ENCODE assay signal across 5 cellular contexts in the genomic region with DNA sequence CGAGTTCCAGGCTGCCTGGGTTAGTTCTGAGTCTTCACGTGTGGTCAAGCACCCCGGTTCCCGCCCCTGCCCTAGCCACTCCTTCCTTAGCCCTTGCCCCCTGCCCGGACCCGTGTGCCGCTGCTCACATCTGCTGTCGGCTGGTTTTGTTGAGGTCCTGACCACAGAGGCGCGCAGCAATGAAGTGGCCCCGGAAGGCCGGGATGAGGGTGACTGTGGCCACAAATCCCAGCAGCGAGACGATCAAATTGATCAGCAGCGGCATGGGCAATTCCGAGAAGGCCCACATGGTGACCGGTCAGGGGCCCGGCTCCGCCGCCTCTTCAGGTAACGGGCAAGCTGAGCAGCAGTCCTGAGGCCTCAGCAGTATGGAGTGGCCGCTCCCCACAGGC. TPM values are rescaled to one million over a fixed set of nuclear protein-coding genes. Genes with fewer than 3 reads are reported as not detected.
DNase-seq lines count a peak whose midpoint lies in the region; ATAC-seq and TF ChIP-seq lines count a peak whose summit lies in the region.

No MANE protein-coding gene starts in this region.

- peak; percentile 10 for TF ChIP-seq CTCF in retinal pigment epithelial cell (conservative IDR thresholded peaks at IDR 0.05; ENCODE audit: low read depth, low read length)

- H3K36me3 ChIP-seq in HUES64 (ENCODE audit: insufficient read depth, low read length) (peaks cover 30% of the 10 kb centered on the region), duodenal mucosa (ENCODE audit: control insufficient read depth in 1 of 2, insufficient read depth in 2 of 2, low read length in 2 of 2) (peaks cover 12 to 20% of the 10 kb centered on the region in 2 donors)

- H3K27ac ChIP-seq in HUES64 (ENCODE audit: low read depth, low read length) (peak overlapping the region; percentile 89), duodenal mucosa (ENCODE audit: low read depth, low read length) (peak overlapping the region; percentile 87)

- H3K4me1 ChIP-seq in HUES64 (ENCODE audit: insufficient read depth, low read length) (peaks cover 11% of the 10 kb centered on the region), duodenal mucosa (ENCODE audit: control insufficient read depth in 1 of 2, insufficient read depth in 2 of 2, low read length in 2 of 2) (peaks cover 15 to 32% of the 10 kb centered on the region in 2 donors)

- H3K4me3 ChIP-seq in HUES64 (ENCODE audit: low read length) (peak overlapping the region; percentile 78), duodenal mucosa (ENCODE audit: low read depth in 1 of 2, low read length in 2 of 2) (peak overlapping the region; percentile 92 to 93), retinal pigment epithelial cell (ENCODE audit: low read length) (peak overlapping the region; percentile 88)

- H3K27me3 ChIP-seq in HUES64 (ENCODE audit: insufficient read depth, low read length) (no peaks in the 10 kb centered on the region), duodenal mucosa (ENCODE audit: control insufficient read depth in 1 of 2, insufficient read depth in 2 of 2, low read length in 2 of 2) (no peaks in the 10 kb centered on the region)

- ATAC-seq in GM19467 (IDR thresholded peaks at IDR 0.05; ENCODE audit: unreplicated experiment) = peak; percentile 15

- peak overlapping the region; percentile 92 for H3K9ac ChIP-seq in HUES64 (ENCODE audit: low read depth, low read length)
- H3K9ac ChIP-seq in duodenal mucosa (ENCODE audit: low read depth in 1 of 2, low read length in 2 of 2) = peak overlapping the region; percentile 87 to 93

- DNase-seq in retinal pigment epithelial cell (ENCODE audit: low read depth) = no peak
- DNase-seq in GM03348 (ENCODE audit: low spot score) = no peak

- under 1% methylated on average over 22 of the region's 22 CpGs for whole genome bisulfite sequencing in HUES64

- H3K9me3 ChIP-seq in HUES64 (ENCODE audit: insufficient read depth, low read depth, low read length) (no peaks in the 10 kb centered on the region), duodenal mucosa (ENCODE audit: control insufficient read depth in 1 of 2, low read length in 2 of 2) (no peaks in the 10 kb centered on the region)

RNA-seq across cellular contexts. Expression of gene DPAGT1, which starts 0.3 kb away (rescaled TPM):
- polyA plus RNA-seq in HUES64 (2013, experiment 1 of 2) = 38.6 TPM
- polyA plus RNA-seq in HUES64 (2013, experiment 2 of 2) = 37.2 TPM

RNA-seq across cellular contexts. Expression of gene C2CD2L, which starts 5.8 kb away (rescaled TPM):
- 1.7 TPM for polyA plus RNA-seq in HUES64 (2013, experiment 1 of 2)
- 2.2 TPM for polyA plus RNA-seq in HUES64 (2013, experiment 2 of 2)

RNA-seq across cellular contexts. Expression of gene HMBS, which starts 16.7 kb away (rescaled TPM):
- 49.6 TPM for polyA plus RNA-seq in HUES64 (2013, experiment 1 of 2)
- 53.7 TPM for polyA plus RNA-seq in HUES64 (2013, experiment 2 of 2)

RNA-seq across cellular contexts. Expression of gene HINFP, which starts 20.0 kb away (rescaled TPM):
- polyA plus RNA-seq in HUES64 (2013, experiment 1 of 2) = 17.8 TPM
- polyA plus RNA-seq in HUES64 (2013, experiment 2 of 2) = 20.6 TPM

RNA-seq across cellular contexts. Expression of gene VPS11, which starts 33.7 kb away (rescaled TPM):
- 18.2 TPM for polyA plus RNA-seq in HUES64 (2013, experiment 1 of 2)
- 16.6 TPM for polyA plus RNA-seq in HUES64 (2013, experiment 2 of 2)
